ENCODE assay signal across 9 cellular contexts in genomic region chr10:18649364-18649959, GRCh38. TPM values are rescaled to one million over a fixed set of nuclear protein-coding genes. Genes with fewer than 3 reads are reported as not detected.
DNase-seq lines count a peak whose midpoint lies in the region; ATAC-seq and TF ChIP-seq lines count a peak whose summit lies in the region.
"Had no signal": no experiment of that assay in that cellular context is flagged by ENCODE, and none has a peak within 500 bp of the region (broad histone marks: within the 10 kb centered on the region; RNA-seq: fewer than 3 reads in every experiment).

No MANE protein-coding gene starts in this region.

- H3K27ac Mint-ChIP-seq in HFFc6 (peak overlapping the region; percentile 96; the same call in 1 of the 2 replicates), activated B cell treated with CpG ODN at 0.5 μM for 24 hours (no peak overlapping the region), immature natural killer cell (peak overlapping the region in 5 of 6 donors; percentile 24 to 100 (median 73))

- no peak for TF ChIP-seq CTCF in HFFc6 (IDR thresholded peaks at IDR 0.05)
- TF ChIP-seq CTCF in activated B cell treated with CpG ODN at 0.5 μM for 24 hours (IDR thresholded peaks at IDR 0.05): no peak

- peak overlapping the region; percentile 79 for H3K4me3 ChIP-seq in BLaER1
- H3K4me3 ChIP-seq in right cardiac atrium (ENCODE audit: low read length): no peak overlapping the region

- no peak for TF ChIP-seq POLR2A in GM18505 (IDR thresholded peaks at IDR 0.05; ENCODE audit: borderline replicate concordance, extremely low read depth, insufficient read depth, insufficient read length)

- no peaks in the 10 kb centered on the region for H3K9me3 Mint-ChIP-seq in HFFc6
- no peaks in the 10 kb centered on the region for H3K9me3 Mint-ChIP-seq in activated B cell treated with CpG ODN at 0.5 μM for 24 hours
- no peaks in the 10 kb centered on the region for H3K9me3 Mint-ChIP-seq in immature natural killer cell

- peaks cover 23% of the 10 kb centered on the region for H3K36me3 ChIP-seq in BLaER1

- WGBS in right cardiac atrium: 72% methylated on average over 7 of the region's 7 CpGs

- H3K36me3 Mint-ChIP-seq in HFFc6 (ENCODE audit: low read depth): no peaks in the 10 kb centered on the region
- peaks cover 18% of the 10 kb centered on the region for H3K36me3 Mint-ChIP-seq in activated B cell treated with CpG ODN at 0.5 μM for 24 hours (ENCODE audit: low read depth)
- peaks cover 0 to 22% (median 16%) of the 10 kb centered on the region in 3 donors for H3K36me3 Mint-ChIP-seq in immature natural killer cell

- DNase-seq in HFFc6: no peak
- no peak for DNase-seq in activated B cell treated with CpG ODN at 0.5 μM for 24 hours
- DNase-seq in immature natural killer cell: no peak
- DNase-seq in right cardiac atrium: no peak
- DNase-seq in NCI-H69 (lab: John Stamatoyannopoulos, UW): no peak
- DNase-seq: DMS 273 treated with DMSO at 0.1 percent for 48 hours had no signal

- intact Hi-C loops in activated B cell treated with CpG ODN at 0.5 μM for 24 hours (cut with micrococcal nuclease): loop anchor here (2.0 kb wide), 1 partner anchor 13 kb away; no protein-coding TSS in a partner anchor
- intact Hi-C loops in right cardiac atrium (cut with DNase I): no loop called here

- H4K20me1 ChIP-seq in BLaER1: no peaks in the 10 kb centered on the region

- H3K27me3 ChIP-seq in BLaER1 (no peaks in the 10 kb centered on the region), right cardiac atrium (ENCODE audit: control insufficient read depth, insufficient read depth) (no peaks in the 10 kb centered on the region)

- H3K4me2 ChIP-seq in BLaER1: peak overlapping the region; percentile 86

- H3K4me1 ChIP-seq in BLaER1 (peaks cover 34% of the 10 kb centered on the region), right cardiac atrium (ENCODE audit: control insufficient read depth, insufficient read depth, low read length) (no peaks in the 10 kb centered on the region)

- POLR2A ChIA-PET in activated B cell treated with CpG ODN at 0.5 μM for 24 hours (lab: Charles Lee): interaction anchor here (2.0 kb wide), 1 partner anchor 10 kb away, joined by 10 read pairs; the partner anchor contains the start of gene ARL5B

- H3K4me1 Mint-ChIP-seq in HFFc6 (ENCODE audit: low read depth) (peaks cover 27% of the 10 kb centered on the region), activated B cell treated with CpG ODN at 0.5 μM for 24 hours (peaks cover 38% of the 10 kb centered on the region), immature natural killer cell (peaks cover 30 to 35% of the 10 kb centered on the region in 2 donors)

- peak overlapping the region; percentile 99 for H3K4me3 Mint-ChIP-seq in HFFc6
- H3K4me3 Mint-ChIP-seq in activated B cell treated with CpG ODN at 0.5 μM for 24 hours: peak overlapping the region; percentile 94
- peak overlapping the region; percentile 53 to 99 (median 96) for H3K4me3 Mint-ChIP-seq in immature natural killer cell

- CTCF ChIA-PET in activated B cell treated with CpG ODN at 0.5 μM for 24 hours (lab: Charles Lee): no interaction called here

- H3K27ac ChIP-seq in BLaER1 (peak overlapping the region; percentile 78), right cardiac atrium (ENCODE audit: low read length) (no peak overlapping the region)

- H3K9me3 ChIP-seq in BLaER1 (no peaks in the 10 kb centered on the region), right cardiac atrium (ENCODE audit: control insufficient read depth, low read length) (no peaks in the 10 kb centered on the region)

- no peak for ATAC-seq in activated B cell treated with CpG ODN at 0.5 μM for 24 hours (ENCODE audit: low read depth)
- ATAC-seq in GM19351 (IDR thresholded peaks at IDR 0.05; ENCODE audit: unreplicated experiment): no peak
- ATAC-seq in GM18505 (IDR thresholded peaks at IDR 0.05; ENCODE audit: unreplicated experiment): no peak
- no peak for ATAC-seq in right cardiac atrium

- peak overlapping the region; percentile 80 for H3K9ac ChIP-seq in BLaER1

- H3K27me3 Mint-ChIP-seq in HFFc6 (ENCODE audit: insufficient read depth) (no peaks in the 10 kb centered on the region), activated B cell treated with CpG ODN at 0.5 μM for 24 hours (no peaks in the 10 kb centered on the region), immature natural killer cell (ENCODE audit: low read depth in 3 of 3) (peaks cover 7 to 15% (median 8%) of the 10 kb centered on the region in 3 donors)

RNA-seq across cellular contexts. Expression of gene NSUN6, which starts 1.9 kb away (rescaled TPM):
- 1 to 10 TPM; 3.7 to 6.0 (median 5.3) TPM for total RNA-seq in HFFc6 (2021; fragmentation: NEBNext Ultra II Directional; extraction: Animal tissue kit (Norgen Biotek cat#: 25700))
- total RNA-seq in activated B cell treated with CpG ODN at 0.5 μM for 24 hours (16.4 and 18.4 TPM in 2 replicates), right cardiac atrium (10 to 100 TPM in 3 of 4 donors, 1 to 10 TPM in 1; 7.3 to 13.0 (median 10.2) TPM)
- polyA plus RNA-seq in immature natural killer cell (10 to 100 TPM in 1 of 3 donors, 1 to 10 TPM in 2; 3.5 to 15.8 (median 6.1) TPM), right cardiac atrium (6.6 TPM)

RNA-seq across cellular contexts. Expression of gene ARL5B, which starts 9.8 kb away (rescaled TPM):
- 1 to 10 TPM; 6.9 to 9.0 (median 8.7) TPM for total RNA-seq in HFFc6 (2021; fragmentation: NEBNext Ultra II Directional; extraction: Animal tissue kit (Norgen Biotek cat#: 25700))
- total RNA-seq in activated B cell treated with CpG ODN at 0.5 μM for 24 hours (9.4 and 10.6 TPM in 2 replicates), right cardiac atrium (10 to 100 TPM in 1 of 4 donors, 1 to 10 TPM in 3; 7.8 to 11.1 (median 8.5) TPM)
- polyA plus RNA-seq in immature natural killer cell (1 to 10 TPM in 2 of 3 donors, under 1 TPM in 1; 0.84 to 1.7 (median 1.6) TPM), right cardiac atrium (3.9 TPM)
